Comparison of ENCODE assay signal across 8 cellular contexts in genomic region chrX:19343085-19343461, GRCh38. TPM values are rescaled to one million over a fixed set of nuclear protein-coding genes. Genes with fewer than 3 reads are reported as not detected.
A peak's percentile ranks its signal among the peaks of the same experiment; 100 is the strongest.
DNase-seq lines count a peak whose midpoint lies in the region; ATAC-seq, FAIRE-seq and TF ChIP-seq lines count a peak whose summit lies in the region.

No MANE protein-coding gene starts in this region.

- H3K36me3 ChIP-seq in ACC112 (ENCODE audit: insufficient read depth, low read length): no peaks in the 10 kb centered on the region
- peaks cover 4% of the 10 kb centered on the region for H3K36me3 ChIP-seq in HUES6 (ENCODE audit: control insufficient read depth, insufficient read depth, low read length)
- H3K36me3 ChIP-seq in bronchial epithelial cell (ENCODE audit: control insufficient read depth, insufficient read depth, low read length): no peaks in the 10 kb centered on the region
- H3K36me3 ChIP-seq in muscle layer of duodenum (ENCODE audit: control insufficient read depth in 1 of 2, insufficient read depth in 2 of 2, low read length in 2 of 2): no peaks in the 10 kb centered on the region

- in situ Hi-C loops in GM13977 (cut with MboI; ENCODE audit: low pct_unique_long_range_greater_than_20kb, low sequenced_read_pairs, unreplicated experiment): loop anchor here (25.0 kb wide), 1 partner anchor 306 kb away; no protein-coding TSS in a partner anchor

- TF ChIP-seq CTCF in bronchial epithelial cell (IDR thresholded peaks at IDR 0.05; ENCODE audit: insufficient read depth, low read length, severe bottlenecking): no peak
- TF ChIP-seq CTCF in GM13977 (IDR thresholded peaks at IDR 0.05; ENCODE audit: extremely low read depth, insufficient read depth, missing control alignments): no peak

- H3K4me3 ChIP-seq in ACC112 (ENCODE audit: low read depth, low read length) (peak overlapping the region; percentile 99), HUES6 (ENCODE audit: low read depth, low read length) (peak overlapping the region; percentile 62), bronchial epithelial cell (ENCODE audit: low read depth, low read length) (peak overlapping the region; percentile 18), muscle layer of duodenum (ENCODE audit: low read depth in 1 of 2, low read length in 2 of 2) (peak overlapping the region; percentile 53 to 77)

- H3K4me1 ChIP-seq in ACC112 (ENCODE audit: control insufficient read depth, insufficient read depth, low read length, unreplicated experiment): peaks cover 24% of the 10 kb centered on the region
- H3K4me1 ChIP-seq in HUES6 (ENCODE audit: control insufficient read depth, insufficient read depth, low read length): peaks cover 12% of the 10 kb centered on the region; the same call in 1 of the 2 replicates
- H3K4me1 ChIP-seq in muscle layer of duodenum (ENCODE audit: control insufficient read depth in 1 of 2, insufficient read depth in 2 of 2, low read length in 2 of 2): peaks cover 0 to 15% of the 10 kb centered on the region in 2 donors

- peak overlapping the region; percentile 81 for H3K9ac ChIP-seq in HUES6 (ENCODE audit: low read length)

- FAIRE-seq in bronchial epithelial cell (lab: Jason Lieb, UNC): no peak

- no peak for ATAC-seq in GM21360 (IDR thresholded peaks at IDR 0.05; ENCODE audit: unreplicated experiment)
- no peak for ATAC-seq in GM18861 (IDR thresholded peaks at IDR 0.05; ENCODE audit: unreplicated experiment)

- no peaks in the 10 kb centered on the region; the same call in 1 of the 2 replicates for H3K9me3 ChIP-seq in HUES6 (ENCODE audit: control insufficient read depth, insufficient read depth, low read depth, low read length)
- H3K9me3 ChIP-seq in muscle layer of duodenum (ENCODE audit: control insufficient read depth in 1 of 2, low read length in 2 of 2): no peaks in the 10 kb centered on the region

- DNase-seq in bronchial epithelial cell (ENCODE audit: low read depth): no peak
- DNase-seq in GM13977 (ENCODE audit: low spot score): no peak
- DNase-seq in NOMO-1 treated with DMSO at 0.1 percent for 48 hours (lab: John Stamatoyannopoulos, UW; ENCODE audit: unreplicated experiment): no peak

- H2AFZ ChIP-seq in ACC112 (ENCODE audit: low read length, unreplicated experiment): peak overlapping the region; percentile 77

- peaks cover 42% of the 10 kb centered on the region for H3K79me2 ChIP-seq in ACC112 (ENCODE audit: control insufficient read depth, insufficient read depth, low read length, unreplicated experiment)

- H3K27ac ChIP-seq in ACC112 (ENCODE audit: low read depth, low read length): 0 out of 2 replicates have a peak overlapping the region, but pooled peaks have one; percentile 24
- H3K27ac ChIP-seq in HUES6 (ENCODE audit: low read depth, low read length): no peak overlapping the region; the same call in 1 of the 2 replicates
- peak overlapping the region; percentile 60 for H3K27ac ChIP-seq in muscle layer of duodenum (ENCODE audit: low read length)

- no peaks in the 10 kb centered on the region for H3K27me3 ChIP-seq in ACC112 (ENCODE audit: insufficient read depth, low read length)
- no peaks in the 10 kb centered on the region for H3K27me3 ChIP-seq in HUES6 (ENCODE audit: control insufficient read depth, insufficient read depth, low read length)
- no peaks in the 10 kb centered on the region for H3K27me3 ChIP-seq in bronchial epithelial cell (ENCODE audit: control insufficient read depth, insufficient read depth, low read length)
- H3K27me3 ChIP-seq in muscle layer of duodenum (ENCODE audit: low read depth, low read length): no peaks in the 10 kb centered on the region

RNA-seq across cellular contexts. Expression of gene PDHA1, which starts 0.7 kb away (rescaled TPM):
- 87.9 and 182 TPM in 2 replicates for total RNA-seq in bronchial epithelial cell

Comparison
In these comparisons a context has a peak if more than half of its experiments do, and no peak if none do; other contexts are left out.
1. H3K4me3 ChIP-seq: peak in every context shown above with its lines; median percentile 99 in ACC112; 65 in muscle layer of duodenum; 62 in HUES6; 18 in bronchial epithelial cell.